Comparison of ENCODE assay signal across 1 cellular context in the genomic region with DNA sequence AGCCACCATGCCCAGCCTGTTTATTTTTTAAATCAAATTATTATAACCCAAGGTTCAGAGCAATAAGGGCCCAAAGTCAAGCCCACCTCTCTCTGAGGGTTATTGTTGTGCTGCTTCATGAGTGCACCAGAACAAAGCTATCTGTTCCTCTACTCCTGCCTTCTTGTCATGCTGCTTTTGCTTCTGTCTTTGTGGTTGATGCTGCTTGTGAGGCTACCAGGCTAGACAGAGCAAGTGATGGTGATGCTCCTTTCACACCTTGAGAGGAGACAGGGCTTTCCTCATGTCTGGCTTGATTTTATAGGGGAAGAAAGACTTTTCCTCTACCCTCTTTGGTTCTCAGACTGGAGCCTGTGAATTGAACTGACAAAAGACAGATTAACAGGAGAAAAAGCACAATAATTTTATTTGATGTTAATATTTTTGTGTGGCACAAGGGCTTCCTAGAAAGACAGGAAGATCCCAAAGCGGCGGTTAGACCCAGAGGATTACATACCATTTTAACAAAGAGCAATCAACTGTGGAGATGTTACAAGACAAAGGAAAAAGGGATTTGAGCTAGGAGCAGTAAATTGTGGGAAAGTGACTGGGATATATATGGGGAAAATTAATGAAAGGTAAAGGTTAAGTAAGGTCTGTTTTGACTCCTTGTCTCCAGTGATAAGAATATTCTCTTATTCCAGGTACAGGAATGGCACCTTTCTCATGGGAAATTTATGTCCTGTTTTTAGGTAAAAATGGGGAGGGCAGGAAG.
TF ChIP-seq lines count a peak whose summit lies in the region.

No MANE protein-coding gene starts in this region.

TF ChIP-seq in IMR-90, 13 proteins besides CTCF, POLR2A, EP300 and RAD21 (continued from another document):
- no peak for TF ChIP-seq RFX5 (IDR thresholded peaks at IDR 0.05; ENCODE audit: low read depth, low read length)
- TF ChIP-seq RCOR1 (IDR thresholded peaks at IDR 0.05; ENCODE audit: insufficient replicate concordance, low read length), result no peak
- TF ChIP-seq SMC3 (IDR thresholded peaks at IDR 0.05; ENCODE audit: low read depth, low read length), result no peak
- no peak for TF ChIP-seq MXI1 (IDR thresholded peaks at IDR 0.05; ENCODE audit: borderline replicate concordance, low read depth, low read length)
- no peak for TF ChIP-seq ELK1 (IDR thresholded peaks at IDR 0.05; ENCODE audit: borderline replicate concordance, low read depth, low read length)
- no peak for TF ChIP-seq MAFK (IDR thresholded peaks at IDR 0.05; ENCODE audit: low read depth, low read length)
- no peak for TF ChIP-seq CEBPB (IDR thresholded peaks at IDR 0.05; ENCODE audit: low read depth, low read length)
